ENCODE assay signal across 8 cellular contexts in genomic region chr6:3751730-3752537, GRCh38. TPM values are rescaled to one million over a fixed set of nuclear protein-coding genes. Genes with fewer than 3 reads are reported as not detected.
DNase-seq lines count a peak whose midpoint lies in the region; ATAC-seq, FAIRE-seq and TF ChIP-seq lines count a peak whose summit lies in the region.

No MANE protein-coding gene starts in this region.

- H3K9me3 Mint-ChIP-seq in activated naive CD4-positive, alpha-beta T cell treated with anti-CD3 and anti-CD28 coated beads, Interleukin-2, amount 10 ng/mL, durations not matched to agents 7 days and 5 days, result no peaks in the 10 kb centered on the region

- H3K4me1 Mint-ChIP-seq in activated naive CD4-positive, alpha-beta T cell treated with anti-CD3 and anti-CD28 coated beads, Interleukin-2, amount 10 ng/mL, durations not matched to agents 7 days and 5 days, result peaks cover 6% of the 10 kb centered on the region

- H2AFZ ChIP-seq in neuronal stem cell (ENCODE audit: low read length), result peak overlapping the region; percentile 85

- TF ChIP-seq POLR2A in suprapubic skin (IDR thresholded peaks at IDR 0.05), result peak; percentile 75 to 91

- H3K27me3 Mint-ChIP-seq in activated naive CD4-positive, alpha-beta T cell treated with anti-CD3 and anti-CD28 coated beads, Interleukin-2, amount 10 ng/mL, durations not matched to agents 7 days and 5 days, result peaks cover 88% of the 10 kb centered on the region

- no CpG with 5 or more reads among the region's 105 CpGs for WGBS in neuronal stem cell (ENCODE audit: extremely low coverage in 2 of 2, insufficient read length in 2 of 2, insufficient replicate concordance in 1 of 2), 2 donors
- under 1% methylated on average over 52 of the region's 105 CpGs for whole genome bisulfite sequencing in suprapubic skin

- H4K8ac ChIP-seq in neuronal stem cell (ENCODE audit: low read depth, low read length), result no peak overlapping the region

- H3K27ac Mint-ChIP-seq in activated naive CD4-positive, alpha-beta T cell treated with anti-CD3 and anti-CD28 coated beads, Interleukin-2, amount 10 ng/mL, durations not matched to agents 7 days and 5 days, result no peak overlapping the region

- FAIRE-seq in frontal cortex (lab: Jason Lieb, UNC), result no peak

- H3K4me2 ChIP-seq in neuronal stem cell (ENCODE audit: insufficient read depth, low read length, poor library complexity, severe bottlenecking), result peak overlapping the region; percentile 99

- TF ChIP-seq CTCF in BE2C (IDR thresholded peaks at IDR 0.05; ENCODE audit: low read depth, low read length), result no peak
- TF ChIP-seq CTCF in RWPE1 (conservative IDR thresholded peaks at IDR 0.05; ENCODE audit: low read depth), result peak; percentile 65
- peak; percentile 26 to 61 for TF ChIP-seq CTCF in suprapubic skin (IDR thresholded peaks at IDR 0.05)

- H2BK120ac ChIP-seq in neuronal stem cell (ENCODE audit: low read depth, low read length), result no peak overlapping the region

- no peaks in the 10 kb centered on the region for H3K36me3 Mint-ChIP-seq in activated naive CD4-positive, alpha-beta T cell treated with anti-CD3 and anti-CD28 coated beads, Interleukin-2, amount 10 ng/mL, durations not matched to agents 7 days and 5 days

- H3K18ac ChIP-seq in neuronal stem cell (ENCODE audit: low read length), result peak overlapping the region; percentile 89

- H3K4ac ChIP-seq in neuronal stem cell (ENCODE audit: low read length), result no peak overlapping the region

- H3K14ac ChIP-seq in neuronal stem cell (ENCODE audit: low read length), result no peak overlapping the region

- H3K27me3 ChIP-seq in BE2C (peaks cover 58% of the 10 kb centered on the region), neuronal stem cell (ENCODE audit: control insufficient read depth in 3 of 3, insufficient read depth in 3 of 3, low read depth in 1 of 3, low read length in 3 of 3) (peaks cover 0 to 42% (median 5%) of the 10 kb centered on the region in 3 experiments), suprapubic skin (no peaks in the 10 kb centered on the region)

- no peak overlapping the region for H2BK12ac ChIP-seq in neuronal stem cell (ENCODE audit: low read length)

- no peak overlapping the region for H2BK5ac ChIP-seq in neuronal stem cell (ENCODE audit: low read length)

- H3K4me3 Mint-ChIP-seq in activated naive CD4-positive, alpha-beta T cell treated with anti-CD3 and anti-CD28 coated beads, Interleukin-2, amount 10 ng/mL, durations not matched to agents 7 days and 5 days, result peak overlapping the region; percentile 45

- ATAC-seq in GM19035 (IDR thresholded peaks at IDR 0.05; ENCODE audit: unreplicated experiment) (peak; percentile 62), HG03196 (IDR thresholded peaks at IDR 0.05; ENCODE audit: unreplicated experiment) (peak; percentile 63)

- no peaks in the 10 kb centered on the region for H3K36me3 ChIP-seq in BE2C
- H3K36me3 ChIP-seq in neuronal stem cell (replicated peaks in 1 of 2; ENCODE audit: control insufficient read depth in 2 of 2, insufficient read depth in 2 of 2, low read length in 2 of 2), result peaks cover 0 to 15% of the 10 kb centered on the region in 2 donors
- H3K36me3 ChIP-seq in suprapubic skin, result no peaks in the 10 kb centered on the region

- H3K4me1 ChIP-seq in BE2C (no peaks in the 10 kb centered on the region), neuronal stem cell (ENCODE audit: control insufficient read depth in 2 of 2, insufficient read depth in 1 of 2, low read depth in 1 of 2, low read length in 2 of 2) (peaks cover 4 to 25% of the 10 kb centered on the region in 2 donors), suprapubic skin (peaks cover 47% of the 10 kb centered on the region)

- peak; percentile 66 for DNase-seq in BE2C
- DNase-seq in RWPE1 (ENCODE audit: low spot score), result peak; percentile 82
- DNase-seq in activated naive CD4-positive, alpha-beta T cell treated with anti-CD3 and anti-CD28 coated beads, Interleukin-2, amount 10 ng/mL, durations not matched to agents 7 days and 5 days, result peak; percentile 75
- DNase-seq in frontal cortex (ENCODE audit: low spot score in 2 of 2), result peak; percentile 86 to 92
- peak; percentile 78 for DNase-seq in neuronal stem cell (ENCODE audit: low spot score)
- peak; percentile 96 for DNase-seq in suprapubic skin (ENCODE audit: low spot score in 2 of 2)

- POLR2A ChIA-PET in RWPE1 (lab: Yijun Ruan, JAX; ENCODE audit: low non-redundant PET), result no interaction called here

- H3K27ac ChIP-seq in RWPE1 (peak overlapping the region; percentile 99), neuronal stem cell (replicated peaks; ENCODE audit: low read length) (no peak overlapping the region), suprapubic skin (peak overlapping the region; percentile 97)

- H4K91ac ChIP-seq in neuronal stem cell (ENCODE audit: low read depth, low read length, poor library complexity), result no peak overlapping the region

- H3K23ac ChIP-seq in neuronal stem cell (ENCODE audit: low read depth, low read length, poor library complexity), result peak overlapping the region; percentile 10

- H2AK5ac ChIP-seq in neuronal stem cell (ENCODE audit: low read depth, low read length), result peak overlapping the region; percentile 34

- CTCF ChIA-PET in RWPE1 (lab: Yijun Ruan, JAX), result interaction anchor here (0.7 to 1.0 kb wide), 2 partner anchors 50 to 180 kb away, joined by 3 read pairs; no protein-coding TSS in a partner anchor
- CTCF ChIA-PET in activated naive CD4-positive, alpha-beta T cell treated with anti-CD3 and anti-CD28 coated beads, Interleukin-2, amount 10 ng/mL, durations not matched to agents 7 days and 5 days (lab: Charles Lee), result no interaction called here

- H3K9ac ChIP-seq in neuronal stem cell (ENCODE audit: low read depth, low read length, poor library complexity), result peak overlapping the region; percentile 88

- no peak overlapping the region for H2BK15ac ChIP-seq in neuronal stem cell (ENCODE audit: low read length)

- H3K4me3 ChIP-seq in BE2C (ENCODE audit: low read depth, low read length), result peak overlapping the region; percentile 26
- peak overlapping the region; percentile 85 to 96 for H3K4me3 ChIP-seq in neuronal stem cell (ENCODE audit: low read length in 2 of 2)
- peak overlapping the region; percentile 97 for H3K4me3 ChIP-seq in suprapubic skin

- no peaks in the 10 kb centered on the region for H3K9me3 ChIP-seq in BE2C
- H3K9me3 ChIP-seq in neuronal stem cell (replicated peaks in 1 of 2; ENCODE audit: control insufficient read depth in 2 of 2, insufficient read depth in 1 of 2, low read depth in 1 of 2, low read length in 2 of 2), result peaks cover 0 to 3% of the 10 kb centered on the region in 2 donors
- no peaks in the 10 kb centered on the region for H3K9me3 ChIP-seq in suprapubic skin

- no peaks in the 10 kb centered on the region for H3K79me1 ChIP-seq in neuronal stem cell (ENCODE audit: low read depth, low read length)

- no peak for TF ChIP-seq EP300 in suprapubic skin (IDR thresholded peaks at IDR 0.05)

RNA-seq across cellular contexts. Expression of gene PXDC1, which starts 0.4 kb away (rescaled TPM):
- not detected for polyA plus RNA-seq in BE2C (2012; ENCODE audit: insufficient read depth, insufficient read length, low read depth)
- total RNA-seq in frontal cortex (7.3 TPM), suprapubic skin (100 to 1,000 TPM in 1 of 4 donors, 10 to 100 TPM in 3; 63.1 to 108 (median 68.5) TPM)
- polyA plus RNA-seq in neuronal stem cell (2013, experiment 1 of 2), result 4.4 TPM
- polyA plus RNA-seq in neuronal stem cell (2013, experiment 2 of 2), result 4.7 TPM

Comparison
In these comparisons a context has a peak if more than half of its experiments do, and no peak if none do; other contexts are left out.
1. H3K4me3 ChIP-seq: peak in every context shown above with its lines; median percentile 97 in suprapubic skin; 90 in neuronal stem cell; 26 in BE2C.